ENCODE assay signal across 12 cellular contexts in genomic region chr7:28708458-28708951, GRCh38.
A peak's percentile ranks its signal among the peaks of the same experiment; 100 is the strongest.
DNase-seq lines count a peak whose midpoint lies in the region; ATAC-seq and TF ChIP-seq lines count a peak whose summit lies in the region.
"Had no signal": no experiment of that assay in that cellular context is flagged by ENCODE, and none has a peak within 500 bp of the region (broad histone marks: within the 10 kb centered on the region; RNA-seq: fewer than 3 reads in every experiment).

No MANE protein-coding gene starts in this region.

- H3K27ac ChIP-seq in GM23248 (peak overlapping the region; percentile 83), ascending aorta (no peak overlapping the region)

- H3K4me2 ChIP-seq in GM23248 (ENCODE audit: unreplicated experiment) (peak overlapping the region; percentile 83), skeletal muscle satellite cell (ENCODE audit: low read length) (peak overlapping the region; percentile 61)

- H3K4me3 ChIP-seq in GM23248: peak overlapping the region; percentile 72
- H3K4me3 ChIP-seq in ascending aorta: peak overlapping the region; percentile 2 to 47
- H3K4me3 ChIP-seq in skeletal muscle satellite cell (ENCODE audit: low read length): peak overlapping the region; percentile 39

- peak; percentile 84 for DNase-seq in GM23248
- no peak for DNase-seq in ascending aorta (ENCODE audit: low spot score in 2 of 2)
- DNase-seq in kidney tubule cell (ENCODE audit: low spot score): peak; percentile 81
- DNase-seq in NCI-H1105 (lab: John Stamatoyannopoulos, UW): no peak
- no peak for DNase-seq in D341Med (ENCODE audit: low spot score)
- DNase-seq in DMS79 treated with DMSO at 0.1 percent for 48 hours (lab: John Stamatoyannopoulos, UW): no peak
- DNase-seq: activated CD4-positive, alpha-beta T cell treated with anti-CD3 and anti-CD28 coated beads for 48 hours; COR-L47; naive thymus-derived CD8-positive, alpha-beta T cell; PC-3 had no signal

- H3F3A ChIP-seq in GM23248 (ENCODE audit: insufficient read depth): peaks cover 34% of the 10 kb centered on the region

- H3K27me3 ChIP-seq in GM23248 (replicated peaks; ENCODE audit: insufficient read depth): no peaks in the 10 kb centered on the region
- no peaks in the 10 kb centered on the region for H3K27me3 ChIP-seq in ascending aorta
- H3K27me3 ChIP-seq in skeletal muscle satellite cell (ENCODE audit: control insufficient read depth, insufficient read depth, low read length): no peaks in the 10 kb centered on the region

- H3K9me3 ChIP-seq in GM23248 (ENCODE audit: low read depth) (no peaks in the 10 kb centered on the region), ascending aorta (no peaks in the 10 kb centered on the region), skeletal muscle satellite cell (replicated peaks; ENCODE audit: low read length) (no peaks in the 10 kb centered on the region)

- in situ Hi-C loops in GM23248 (cut with MboI): no loop called here

- WGBS in GM23248 (ENCODE audit: low coverage in 1 of 2, low lambda C conversion rate in 2 of 2, missing lambda C conversion rate in 2 of 2), 2 experiments: 0 to 1% methylated on average over 9 of the region's 9 CpGs

- no peaks in the 10 kb centered on the region for H3K36me3 ChIP-seq in GM23248 (ENCODE audit: low read depth)
- H3K36me3 ChIP-seq in ascending aorta: no peaks in the 10 kb centered on the region
- no peaks in the 10 kb centered on the region for H3K36me3 ChIP-seq in skeletal muscle satellite cell (ENCODE audit: insufficient read depth, low read length)

- no peaks in the 10 kb centered on the region for H3K9me2 ChIP-seq in GM23248 (ENCODE audit: insufficient read depth)

- H2AFZ ChIP-seq in GM23248: peak overlapping the region; percentile 74

- ATAC-seq in GM18511 (IDR thresholded peaks at IDR 0.05; ENCODE audit: unreplicated experiment): no peak
- ATAC-seq: naive thymus-derived CD8-positive, alpha-beta T cell; PC-3 had no signal

- no peaks in the 10 kb centered on the region for H4K20me1 ChIP-seq in GM23248 (ENCODE audit: insufficient read depth)

- H3K9ac ChIP-seq in GM23248 (peak overlapping the region; percentile 71), skeletal muscle satellite cell (ENCODE audit: low read depth, low read length) (no peak overlapping the region)

- peaks cover 26% of the 10 kb centered on the region; the same call in 1 of the 2 replicates for H3K79me2 ChIP-seq in GM23248 (ENCODE audit: insufficient read depth)

- intact Hi-C loops in ascending aorta (cut with DNase I): no loop called here

- TF ChIP-seq CTCF in ascending aorta (IDR thresholded peaks at IDR 0.05): no peak

- H3K4me1 ChIP-seq in GM23248 (ENCODE audit: insufficient read depth) (peaks cover 33% of the 10 kb centered on the region), ascending aorta (no peaks in the 10 kb centered on the region), skeletal muscle satellite cell (ENCODE audit: control insufficient read depth, insufficient read depth, low read length) (peaks cover 11% of the 10 kb centered on the region)

Comparison
In these comparisons a context has a peak if more than half of its experiments do, and no peak if none do; other contexts are left out.
1. DNase-seq: peak in GM23248 (single experiment) and kidney tubule cell (single experiment); none in ascending aorta (0 of 2), NCI-H1105 (single experiment), D341Med (single experiment) and DMS79 treated with DMSO at 0.1 percent for 48 hours (single experiment).
2. Peak in every context shown above with its lines, with median percentiles within 50 percentile points of each other: H3K4me3 ChIP-seq.